Comparison of ENCODE assay signal across 8 cellular contexts in genomic region chr7:29239638-29240037, GRCh38. TPM values are rescaled to one million over a fixed set of nuclear protein-coding genes. Genes with fewer than 3 reads are reported as not detected.
DNase-seq lines count a peak whose midpoint lies in the region; ATAC-seq, FAIRE-seq and TF ChIP-seq lines count a peak whose summit lies in the region.

No MANE protein-coding gene starts in this region.

- POLR2A ChIA-PET in BJ (lab: Charles Lee): no interaction called here

- TF ChIP-seq CTCF in BJ (IDR thresholded peaks at IDR 0.05; ENCODE audit: insufficient read depth, low read depth, low read length) (peak; percentile 19; the same call in 1 of the 2 replicates), GM12875 (IDR thresholded peaks at IDR 0.05; ENCODE audit: borderline replicate concordance, insufficient read depth, low read depth, low read length) (peak; percentile 57)

- no peak for DNase-seq in BJ (ENCODE audit: low read depth)
- DNase-seq in UCSD-AML1 (lab: John Stamatoyannopoulos, UW; ENCODE audit: unreplicated experiment): peak; percentile 15
- DNase-seq in left colon: peak in 1 of 2 donors; percentile 18
- no peak for DNase-seq in GM19239 (ENCODE audit: insufficient read length, low spot score)
- no peak for DNase-seq in stimulated activated naive CD4-positive, alpha-beta T cell treated with Interleukin-2 at 50 U/mL for 16 hours (lab: John Stamatoyannopoulos, UW)

- intact Hi-C loops in left colon (cut with DNase I, micrococcal nuclease): no loop called here

- CTCF ChIA-PET in BJ (lab: Yijun Ruan, JAX): no interaction called here

- no peak for FAIRE-seq in GM19239 (lab: Jason Lieb, UNC)

- H3K36me3 ChIP-seq in BJ (ENCODE audit: control insufficient read depth, insufficient read depth, low read length): no peaks in the 10 kb centered on the region

- H3K4me3 ChIP-seq in BJ (ENCODE audit: low read depth, low read length) (no peak overlapping the region), GM12875 (ENCODE audit: low read depth, low read length) (no peak overlapping the region)

- H3K27me3 ChIP-seq in BJ (ENCODE audit: control insufficient read depth, insufficient read depth, low read length): no peaks in the 10 kb centered on the region

- ATAC-seq in left colon (peak; percentile 60), GM18907 (IDR thresholded peaks at IDR 0.05; ENCODE audit: unreplicated experiment) (no peak), GM21786 (IDR thresholded peaks at IDR 0.05; ENCODE audit: unreplicated experiment) (no peak)

RNA-seq across cellular contexts. Expression of gene CHN2, which starts 45.1 kb away (rescaled TPM):
- polyA plus RNA-seq in BJ (2011; rRNA removed): not detected in 2 replicates
- not detected in 2 replicates for polyA minus RNA-seq in BJ (2011; rRNA and poly(A)+ RNA removed)
- total RNA-seq in left colon: 10 to 100 TPM; 30.0 to 32.9 TPM
